5 cellular contexts compared by ENCODE assay signal in genomic region chr1:167292216-167292615, GRCh38.
"Had no signal": no experiment of that assay in that cellular context is flagged by ENCODE, and none has a peak within 500 bp of the region (broad histone marks: within the 10 kb centered on the region; RNA-seq: fewer than 3 reads in every experiment).

No MANE protein-coding gene starts in this region.

- H3K4me3 Mint-ChIP-seq: H9, IgD-negative memory B cell had no signal

- H3K27ac Mint-ChIP-seq: IgD-negative memory B cell had no signal

- ATAC-seq: HepG2 had no signal

- H3K9me3 Mint-ChIP-seq: IgD-negative memory B cell had no signal

- H3K27me3 Mint-ChIP-seq: IgD-negative memory B cell had no signal

- DNase-seq: GM23248, H9, HCEC 1CT had no signal
